13 cellular contexts compared by ENCODE assay signal in genomic region chr14:104394606-104394910, GRCh38.
DNase-seq lines count a peak whose midpoint lies in the region; ATAC-seq, FAIRE-seq and TF ChIP-seq lines count a peak whose summit lies in the region.
"Had no signal": no experiment of that assay in that cellular context is flagged by ENCODE, and none has a peak within 500 bp of the region (broad histone marks: within the 10 kb centered on the region; RNA-seq: fewer than 3 reads in every experiment).

No MANE protein-coding gene starts in this region.

- no peak for TF ChIP-seq CTCF in kidney (IDR thresholded peaks at IDR 0.05; ENCODE audit: borderline replicate concordance, extremely low read depth, insufficient read depth)

- peak; percentile 41 for DNase-seq in NCI-H2171 treated with DMSO at 0.1 percent for 48 hours (lab: John Stamatoyannopoulos, UW)
- no peak for DNase-seq in NCI-H2171 (lab: John Stamatoyannopoulos, UW)
- peak; percentile 23 for DNase-seq in SK-N-DZ (ENCODE audit: low spot score)
- peak; percentile 35 for DNase-seq in kidney
- no peak for DNase-seq in anterior cingulate cortex (lab: John Stamatoyannopoulos, UW)
- DNase-seq in cortex of kidney (lab: John Stamatoyannopoulos, UW) = no peak
- DNase-seq: 8988T, amygdala, Calu3, NCI-H1694 had no signal

- ATAC-seq in GM18505 (IDR thresholded peaks at IDR 0.05; ENCODE audit: unreplicated experiment) = no peak

- peak overlapping the region in 8 of 11 experiments; percentile 10 to 84 (median 46); a peak in 10 of 22 replicates for H3K27ac ChIP-seq in BLaER1 treated with 17β-estradiol and CSF1 and Interleukin-3, amounts not matched to agents 10 nM and 100 nM
- H3K27ac ChIP-seq in kidney (ENCODE audit: low read depth in 2 of 2, low read length in 2 of 2) = no peak overlapping the region

- peak overlapping the region in 9 of 11 experiments; percentile 7 to 71 (median 42); a peak in 12 of 22 replicates for H3K9ac ChIP-seq in BLaER1 treated with 17β-estradiol and CSF1 and Interleukin-3, amounts not matched to agents 10 nM and 100 nM
- no peak overlapping the region for H3K9ac ChIP-seq in kidney (ENCODE audit: low read length in 2 of 2)

- no peak for FAIRE-seq in kidney (lab: Jason Lieb, UNC)

- intact Hi-C loops in kidney (cut with DNase I) = no loop called here

- peaks cover 53 to 84% (median 84%) of the 10 kb centered on the region in 10 experiments for H3K4me1 ChIP-seq in BLaER1 treated with 17β-estradiol and CSF1 and Interleukin-3, amounts not matched to agents 10 nM and 100 nM
- H3K4me1 ChIP-seq in kidney (ENCODE audit: control insufficient read depth in 1 of 2, insufficient read depth in 1 of 2, low read depth in 1 of 2, low read length in 2 of 2) = no peaks in the 10 kb centered on the region

- no peak for TF ChIP-seq POLR2A in GM18505 (IDR thresholded peaks at IDR 0.05; ENCODE audit: borderline replicate concordance, extremely low read depth, insufficient read depth, insufficient read length)

- peaks cover 0 to 10% (median 0%) of the 10 kb centered on the region in 11 experiments; a peak in 1 of 22 replicates for H4K20me1 ChIP-seq in BLaER1 treated with 17β-estradiol and CSF1 and Interleukin-3, amounts not matched to agents 10 nM and 100 nM

- H3K27me3 ChIP-seq in BLaER1 treated with 17β-estradiol and CSF1 and Interleukin-3, amounts not matched to agents 10 nM and 100 nM = peaks cover 0 to 49% (median 0%) of the 10 kb centered on the region in 11 experiments; a peak in 11 of 22 replicates

- H3K4me3 ChIP-seq in BLaER1 treated with 17β-estradiol and CSF1 and Interleukin-3, amounts not matched to agents 10 nM and 100 nM = peak overlapping the region in 6 of 10 experiments; percentile 14 to 49 (median 30); a peak in 7 of 20 replicates
- H3K4me3 ChIP-seq in kidney (ENCODE audit: low read length in 2 of 2) = no peak overlapping the region
- H3K4me3 ChIP-seq: lower lobe of right lung had no signal

- 0 out of 22 replicates have a peak, but pooled peaks cover 0 to 5% (median 0%) of the 10 kb centered on the region in 11 experiments for H3K36me3 ChIP-seq in BLaER1 treated with 17β-estradiol and CSF1 and Interleukin-3, amounts not matched to agents 10 nM and 100 nM
- H3K36me3 ChIP-seq in kidney (ENCODE audit: control insufficient read depth in 1 of 2, insufficient read depth in 2 of 2, low read length in 2 of 2) = no peaks in the 10 kb centered on the region
- H3K36me3 ChIP-seq: lower lobe of right lung had no signal

- peak overlapping the region; percentile 90 to 99 (median 97) for H3K4me2 ChIP-seq in BLaER1 treated with 17β-estradiol and CSF1 and Interleukin-3, amounts not matched to agents 10 nM and 100 nM

- H3K9me3 ChIP-seq in BLaER1 treated with 17β-estradiol and CSF1 and Interleukin-3, amounts not matched to agents 10 nM and 100 nM (replicated peaks in 1 of 11) = peaks cover 18 to 30% (median 27%) of the 10 kb centered on the region in 11 experiments
- peaks cover 0 to 6% of the 10 kb centered on the region in 2 donors for H3K9me3 ChIP-seq in kidney (ENCODE audit: control insufficient read depth in 1 of 2, low read length in 2 of 2)

Comparison
In these comparisons a context has a peak if more than half of its experiments do, and no peak if none do; other contexts are left out.
1. DNase-seq: peak in NCI-H2171 treated with DMSO at 0.1 percent for 48 hours (single experiment), SK-N-DZ (single experiment) and kidney (single experiment); none in NCI-H2171 (single experiment), anterior cingulate cortex (0 of 58) and cortex of kidney (single experiment).
2. H3K27ac ChIP-seq: peak in BLaER1 treated with 17β-estradiol and CSF1 and Interleukin-3, amounts not matched to agents 10 nM and 100 nM (8 of 11); none in kidney (0 of 2).
3. H3K4me3 ChIP-seq: peak in BLaER1 treated with 17β-estradiol and CSF1 and Interleukin-3, amounts not matched to agents 10 nM and 100 nM (6 of 10); none in kidney (0 of 2).
4. H3K9ac ChIP-seq: peak in BLaER1 treated with 17β-estradiol and CSF1 and Interleukin-3, amounts not matched to agents 10 nM and 100 nM (9 of 11); none in kidney (0 of 2).